Comparison of ENCODE assay signal across 9 cellular contexts in genomic region chr9:119365291-119366027, GRCh38. TPM values are rescaled to one million over a fixed set of nuclear protein-coding genes. Genes with fewer than 3 reads are reported as not detected.
A peak's percentile ranks its signal among the peaks of the same experiment; 100 is the strongest.
DNase-seq lines count a peak whose midpoint lies in the region; ATAC-seq and TF ChIP-seq lines count a peak whose summit lies in the region.
"Had no signal": no experiment of that assay in that cellular context is flagged by ENCODE, and none has a peak within 500 bp of the region (broad histone marks: within the 10 kb centered on the region; RNA-seq: fewer than 3 reads in every experiment).

No MANE protein-coding gene starts in this region.

- H3K27ac ChIP-seq in foreskin keratinocyte: no peak overlapping the region
- no peak overlapping the region for H3K27ac ChIP-seq in substantia nigra (ENCODE audit: low read depth, low read length, poor library complexity, severe bottlenecking)

- peaks cover 34% of the 10 kb centered on the region for H3K27me3 ChIP-seq in foreskin keratinocyte

- DNase-seq in COR-L47 (lab: John Stamatoyannopoulos, UW): peak; percentile 73
- no peak for DNase-seq in HFF-Myc (ENCODE audit: extremely low read depth, low read depth)
- peak; percentile 36 for DNase-seq in OCI-M1 (lab: John Stamatoyannopoulos, UW)
- peak in 1 of 2 donors; percentile 23 for DNase-seq in foreskin keratinocyte
- peak in 34 of 49 donors; percentile 3 to 70 (median 36) for DNase-seq in substantia nigra (lab: John Stamatoyannopoulos, UW)
- no peak for DNase-seq in stimulated activated CD4-positive, alpha-beta T cell treated with anti-CD3 and anti-CD28 coated beads, Interleukin-4, amount 100 ng/mL, for 1 hour

- H3K4me3 ChIP-seq in HFF-Myc (replicated peaks; ENCODE audit: low read depth, low read length): no peak overlapping the region

- no peaks in the 10 kb centered on the region for H3K4me1 ChIP-seq in foreskin keratinocyte

- ATAC-seq in foreskin keratinocyte (no peak), GM21737 (IDR thresholded peaks at IDR 0.05; ENCODE audit: unreplicated experiment) (no peak), HG03108 (IDR thresholded peaks at IDR 0.05; ENCODE audit: unreplicated experiment) (no peak)

- TF ChIP-seq CTCF in HFF-Myc (IDR thresholded peaks at IDR 0.05; ENCODE audit: low read depth, low read length, missing control alignments) (peak; percentile 33), foreskin keratinocyte (conservative IDR thresholded peaks at IDR 0.05) (peak; percentile 58)

RNA-seq across cellular contexts. Expression of gene BRINP1, which starts 3.8 kb away (rescaled TPM):
- total RNA-seq in foreskin keratinocyte: 0.04 and 0.07 TPM in 2 replicates
- polyA plus RNA-seq in foreskin keratinocyte: 0.03 TPM in 2 replicates
- polyA plus RNA-seq: IgD-negative memory B cell had no signal

Comparison
In these comparisons a context has a peak if more than half of its experiments do, and no peak if none do; other contexts are left out.
1. DNase-seq: peak in COR-L47 (single experiment), OCI-M1 (single experiment) and substantia nigra (34 of 49); none in HFF-Myc (single experiment) and stimulated activated CD4-positive, alpha-beta T cell treated with anti-CD3 and anti-CD28 coated beads, Interleukin-4, amount 100 ng/mL, for 1 hour (single experiment).